10 cellular contexts compared by ENCODE assay signal in the genomic region with DNA sequence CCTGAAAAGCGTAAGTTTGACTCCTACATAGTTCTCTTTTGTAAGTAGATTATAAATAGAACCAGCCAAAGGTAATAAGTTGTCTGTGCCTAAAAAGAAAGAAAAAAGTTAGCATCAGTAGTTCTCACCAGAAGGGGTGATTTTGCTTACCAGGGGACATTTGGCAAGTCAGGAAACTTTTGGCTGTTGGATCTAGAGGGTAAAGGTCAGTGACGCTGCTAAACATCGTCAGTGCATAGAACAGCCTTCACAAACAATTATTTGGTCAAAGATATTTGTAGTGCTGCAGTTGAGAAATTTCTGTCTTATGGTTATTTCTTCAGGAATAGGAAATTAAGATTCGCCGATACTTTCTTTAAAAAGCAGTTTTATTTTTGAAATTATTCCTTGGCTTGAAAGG. TPM values are rescaled to one million over a fixed set of nuclear protein-coding genes. Genes with fewer than 3 reads are reported as not detected.
DNase-seq lines count a peak whose midpoint lies in the region; ATAC-seq and TF ChIP-seq lines count a peak whose summit lies in the region.
"Had no signal": no experiment of that assay in that cellular context is flagged by ENCODE, and none has a peak within 500 bp of the region (broad histone marks: within the 10 kb centered on the region; RNA-seq: fewer than 3 reads in every experiment).

No MANE protein-coding gene starts in this region.

- H3K4me2 ChIP-seq in neural progenitor cell, result peak overlapping the region; percentile 89

- H3K36me3 Mint-ChIP-seq in CD4-positive, CD25-positive, alpha-beta regulatory T cell, result peaks cover 16% of the 10 kb centered on the region
- peaks cover 9% of the 10 kb centered on the region for H3K36me3 Mint-ChIP-seq in neural progenitor cell
- peaks cover 14 to 20% of the 10 kb centered on the region in 2 donors for H3K36me3 Mint-ChIP-seq in stimulated activated naive B cell treated with anti-CD40 and anti-IgM and Interleukin-4, amounts not matched to agents 10 μg/mL and 1 μg/mL and 100 μg/mL, for 72 hours

- H3K27me3 Mint-ChIP-seq in CD4-positive, CD25-positive, alpha-beta regulatory T cell, result no peaks in the 10 kb centered on the region
- H3K27me3 Mint-ChIP-seq in neural progenitor cell (ENCODE audit: insufficient read depth, low read depth), result no peaks in the 10 kb centered on the region
- H3K27me3 Mint-ChIP-seq in stimulated activated naive B cell treated with anti-CD40 and anti-IgM and Interleukin-4, amounts not matched to agents 10 μg/mL and 1 μg/mL and 100 μg/mL, for 72 hours, result no peaks in the 10 kb centered on the region

- peaks cover 33% of the 10 kb centered on the region for H4K20me1 ChIP-seq in neural progenitor cell (ENCODE audit: low read depth)

- H3K27ac Mint-ChIP-seq in CD4-positive, CD25-positive, alpha-beta regulatory T cell, result peak overlapping the region in 2 of 3 donors; percentile 60 to 76
- H3K27ac Mint-ChIP-seq in neural progenitor cell, result no peak overlapping the region
- H3K27ac Mint-ChIP-seq in stimulated activated naive B cell treated with anti-CD40 and anti-IgM and Interleukin-4, amounts not matched to agents 10 μg/mL and 1 μg/mL and 100 μg/mL, for 72 hours, result no peak overlapping the region

- peaks cover 26 to 34% (median 29%) of the 10 kb centered on the region in 4 donors for H3K4me1 Mint-ChIP-seq in CD4-positive, CD25-positive, alpha-beta regulatory T cell
- peaks cover 24% of the 10 kb centered on the region for H3K4me1 Mint-ChIP-seq in neural progenitor cell
- peaks cover 12 to 20% of the 10 kb centered on the region in 2 donors for H3K4me1 Mint-ChIP-seq in stimulated activated naive B cell treated with anti-CD40 and anti-IgM and Interleukin-4, amounts not matched to agents 10 μg/mL and 1 μg/mL and 100 μg/mL, for 72 hours

- no peak overlapping the region for H3K4me3 Mint-ChIP-seq in CD4-positive, CD25-positive, alpha-beta regulatory T cell
- H3K4me3 Mint-ChIP-seq in neural progenitor cell, result no peak overlapping the region
- H3K4me3 Mint-ChIP-seq in stimulated activated naive B cell treated with anti-CD40 and anti-IgM and Interleukin-4, amounts not matched to agents 10 μg/mL and 1 μg/mL and 100 μg/mL, for 72 hours, result no peak overlapping the region

- H3K27ac ChIP-seq in CD4-positive, CD25-positive, alpha-beta regulatory T cell (ENCODE audit: insufficient read depth, low read length, poor library complexity, severe bottlenecking), result no peak overlapping the region
- no peak overlapping the region for H3K27ac ChIP-seq in HUES48 (ENCODE audit: low read depth, low read length)
- H3K27ac ChIP-seq in neural progenitor cell, result no peak overlapping the region

- ATAC-seq in CD4-positive, CD25-positive, alpha-beta regulatory T cell (ENCODE audit: low read depth in 2 of 2), result no peak
- ATAC-seq in HG03469 (IDR thresholded peaks at IDR 0.05; ENCODE audit: unreplicated experiment), result no peak
- no peak for ATAC-seq in HG03520 (IDR thresholded peaks at IDR 0.05; ENCODE audit: unreplicated experiment)
- no peak for ATAC-seq in stimulated activated naive B cell treated with anti-CD40 and anti-IgM and Interleukin-4, amounts not matched to agents 10 μg/mL and 1 μg/mL and 100 μg/mL, for 72 hours (replicated peaks)
- no peak for ATAC-seq in sciatic nerve

- H3K9ac ChIP-seq in HUES48 (ENCODE audit: low read depth, low read length) (no peak overlapping the region; the same call in 1 of the 2 replicates), neural progenitor cell (peak overlapping the region; percentile 62)

- peak overlapping the region; percentile 94 for H3K4me3 ChIP-seq in CD4-positive, CD25-positive, alpha-beta regulatory T cell (ENCODE audit: low read depth, low read length)
- H3K4me3 ChIP-seq in HUES48 (ENCODE audit: low read depth, low read length), result peak overlapping the region; percentile 98; the same call in 1 of the 2 replicates
- peak overlapping the region in 1 of 2 donors; percentile 94 for H3K4me3 ChIP-seq in cardiac fibroblast (replicated peaks in 1 of 2; ENCODE audit: low read depth in 2 of 2, low read length in 2 of 2)
- peak overlapping the region; percentile 72 for H3K4me3 ChIP-seq in neural progenitor cell

- peaks cover 90% of the 10 kb centered on the region for H3K79me2 ChIP-seq in neural progenitor cell (ENCODE audit: low read depth)

- peaks cover 38% of the 10 kb centered on the region for H3K4me1 ChIP-seq in CD4-positive, CD25-positive, alpha-beta regulatory T cell (ENCODE audit: control insufficient read depth, insufficient read depth, low read length, poor library complexity, severe bottlenecking)
- peaks cover 17% of the 10 kb centered on the region for H3K4me1 ChIP-seq in HUES48 (ENCODE audit: control insufficient read depth, insufficient read depth, low read length)
- H3K4me1 ChIP-seq in neural progenitor cell, result peaks cover 29% of the 10 kb centered on the region

- H3K9me3 Mint-ChIP-seq in CD4-positive, CD25-positive, alpha-beta regulatory T cell, result no peaks in the 10 kb centered on the region
- H3K9me3 Mint-ChIP-seq in neural progenitor cell, result no peaks in the 10 kb centered on the region
- H3K9me3 Mint-ChIP-seq in stimulated activated naive B cell treated with anti-CD40 and anti-IgM and Interleukin-4, amounts not matched to agents 10 μg/mL and 1 μg/mL and 100 μg/mL, for 72 hours, result no peaks in the 10 kb centered on the region

- DNase-seq in CD4-positive, CD25-positive, alpha-beta regulatory T cell, result no peak
- DNase-seq in cardiac fibroblast (ENCODE audit: low read depth in 2 of 2) (peak; percentile 27 to 29), neural progenitor cell (ENCODE audit: low spot score) (no peak), sciatic nerve (ENCODE audit: low spot score) (no peak)
- no peak for DNase-seq in stimulated activated naive B cell treated with anti-CD40 and anti-IgM and Interleukin-4, amounts not matched to agents 10 μg/mL and 1 μg/mL and 100 μg/mL, for 72 hours
- DNase-seq: KBM-7, T-helper 2 cell had no signal

- H3F3A ChIP-seq in neural progenitor cell (ENCODE audit: low read depth), result peaks cover 14% of the 10 kb centered on the region

- no peaks in the 10 kb centered on the region for H3K9me3 ChIP-seq in CD4-positive, CD25-positive, alpha-beta regulatory T cell (ENCODE audit: control insufficient read depth in 2 of 2, low read length in 2 of 2)
- H3K9me3 ChIP-seq in HUES48 (ENCODE audit: control insufficient read depth, insufficient read depth, low read length), result no peaks in the 10 kb centered on the region
- H3K9me3 ChIP-seq in neural progenitor cell (ENCODE audit: low read depth), result no peaks in the 10 kb centered on the region

- intact Hi-C loops in sciatic nerve (cut with DNase I), result loop anchor here (10.0 kb wide), 1 partner anchor 155 kb away; a partner anchor contains a TSS

- TF ChIP-seq CTCF in cardiac fibroblast (IDR thresholded peaks at IDR 0.05; ENCODE audit: low read depth, low read length) (no peak), neural progenitor cell (IDR thresholded peaks at IDR 0.05) (no peak)

- H3K27me3 ChIP-seq in CD4-positive, CD25-positive, alpha-beta regulatory T cell (ENCODE audit: control insufficient read depth, insufficient read depth, low read length), result no peaks in the 10 kb centered on the region
- H3K27me3 ChIP-seq in HUES48 (ENCODE audit: control insufficient read depth, insufficient read depth, low read length) (no peaks in the 10 kb centered on the region), neural progenitor cell (no peaks in the 10 kb centered on the region)

- H2AFZ ChIP-seq in neural progenitor cell (replicated peaks), result no peak overlapping the region

- peaks cover 31% of the 10 kb centered on the region for H3K36me3 ChIP-seq in CD4-positive, CD25-positive, alpha-beta regulatory T cell (ENCODE audit: control insufficient read depth, insufficient read depth, low read length)
- H3K36me3 ChIP-seq in HUES48 (ENCODE audit: control insufficient read depth, insufficient read depth, low read length) (peaks cover 35% of the 10 kb centered on the region), neural progenitor cell (peaks cover 13% of the 10 kb centered on the region)

RNA-seq across cellular contexts. Expression of a gene that starts 2.0 kb away (rescaled TPM):
- total RNA-seq in CD4-positive, CD25-positive, alpha-beta regulatory T cell, result 37.2 TPM
- polyA plus RNA-seq in CD4-positive, CD25-positive, alpha-beta regulatory T cell, result 10 to 100 TPM; 11.9 to 19.7 (median 15.6) TPM
- total RNA-seq in neural progenitor cell (ENCODE audit: low replicate concordance) (36.2 and 42.5 TPM in 2 replicates), sciatic nerve (24.3 TPM)

Comparison
In these comparisons a context has a peak if more than half of its experiments do, and no peak if none do; other contexts are left out.
1. DNase-seq: peak in cardiac fibroblast (2 of 2); none in CD4-positive, CD25-positive, alpha-beta regulatory T cell (0 of 3), neural progenitor cell (single experiment), stimulated activated naive B cell treated with anti-CD40 and anti-IgM and Interleukin-4, amounts not matched to agents 10 μg/mL and 1 μg/mL and 100 μg/mL, for 72 hours (single experiment) and sciatic nerve (single experiment).
2. H3K27ac Mint-ChIP-seq: peak in CD4-positive, CD25-positive, alpha-beta regulatory T cell (2 of 3); none in neural progenitor cell (single experiment) and stimulated activated naive B cell treated with anti-CD40 and anti-IgM and Interleukin-4, amounts not matched to agents 10 μg/mL and 1 μg/mL and 100 μg/mL, for 72 hours (single experiment).